In genomic region chr15:66770518-66771350, GRCh38 we compare ENCODE assay signal across 16 cellular contexts.
DNase-seq lines count a peak whose midpoint lies in the region; ATAC-seq and TF ChIP-seq lines count a peak whose summit lies in the region.
"Had no signal": no experiment of that assay in that cellular context is flagged by ENCODE, and none has a peak within 500 bp of the region (broad histone marks: within the 10 kb centered on the region; RNA-seq: fewer than 3 reads in every experiment).

No MANE protein-coding gene starts in this region.

- intact Hi-C loops in Panc1 (cut with micrococcal nuclease; ENCODE audit: unreplicated experiment) (loop anchor here (5.0 kb wide), 1 partner anchor 82 kb away; no protein-coding TSS in a partner anchor), right lobe of liver (cut with DNase I) (loop anchor here (10.0 kb wide), 2 partner anchors 66 to 166 kb away; partner anchors contain the start of gene SMAD6 (in 1 of the 2)), spleen (cut with DNase I; ENCODE audit: low total_unique reads) (loop anchor here (5.0 kb wide), 1 partner anchor 168 kb away; no protein-coding TSS in a partner anchor)

- H3K23ac ChIP-seq in H9 (ENCODE audit: insufficient read length, low read depth, low read length), result no peak overlapping the region

- no peak overlapping the region for H4K8ac ChIP-seq in H9 (replicated peaks; ENCODE audit: insufficient read length, low read depth, low read length)

- H3K14ac ChIP-seq in H9 (ENCODE audit: insufficient read depth, low read length), result 0 out of 2 replicates have a peak overlapping the region, but pooled peaks have one; percentile 25

- H3K27me3 Mint-ChIP-seq in H9 (ENCODE audit: low read depth), result no peaks in the 10 kb centered on the region
- peaks cover 9% of the 10 kb centered on the region for H3K27me3 Mint-ChIP-seq in endothelial cell (ENCODE audit: unreplicated experiment)

- H3K36me3 Mint-ChIP-seq in H9 (ENCODE audit: insufficient read depth in 1 of 3, low read depth in 3 of 3), result no peaks in the 10 kb centered on the region
- peaks cover 4% of the 10 kb centered on the region for H3K36me3 Mint-ChIP-seq in endothelial cell (ENCODE audit: low read depth, unreplicated experiment)
- H3K36me3 Mint-ChIP-seq: CD14-positive monocyte had no signal

- H3K79me2 ChIP-seq in H9 (ENCODE audit: insufficient read depth, low read length), result no peaks in the 10 kb centered on the region

- CTCF ChIA-PET in Panc1 (lab: Charles Lee), result interaction anchor here (1.5 kb wide), 1 partner anchor 64 kb away, joined by 3 read pairs; no protein-coding TSS in a partner anchor

- no peak overlapping the region for H3K4ac ChIP-seq in H9 (ENCODE audit: low read depth, low read length)

- H3K18ac ChIP-seq in H9 (ENCODE audit: insufficient read length, low read depth, low read length), result no peak overlapping the region

- no CpG with 5 or more reads among the region's 14 CpGs for WGBS in H9 (ENCODE audit: extremely low coverage, insufficient read length, low lambda C conversion rate)
- 55% methylated on average over 6 of the region's 14 CpGs for WGBS in right lobe of liver (ENCODE audit: insufficient coverage, low coverage, low lambda C conversion rate, missing lambda C conversion rate)
- WGBS in spleen, 5 donors, result 70 to 92% (median 73%) methylated on average over 14 of the region's 14 CpGs

- no peaks in the 10 kb centered on the region for H3K9me3 Mint-ChIP-seq in H9
- no peaks in the 10 kb centered on the region for H3K9me3 Mint-ChIP-seq in endothelial cell (ENCODE audit: unreplicated experiment)
- H3K9me3 Mint-ChIP-seq: activated naive CD8-positive, alpha-beta T cell treated with anti-CD3 and anti-CD28 coated beads, Interleukin-2, amount 50 U/mL, for 24 hours had no signal

- H2BK20ac ChIP-seq in H9 (ENCODE audit: low read depth, low read length, poor library complexity, severe bottlenecking), result no peak overlapping the region

- H3K27me3 ChIP-seq in H9 (ENCODE audit: insufficient read depth, low read length) (no peaks in the 10 kb centered on the region), Panc1 (ENCODE audit: control insufficient read depth, insufficient read depth, low read length) (no peaks in the 10 kb centered on the region), right lobe of liver (no peaks in the 10 kb centered on the region), spleen (replicated peaks in 1 of 7) (peaks cover 0 to 18% (median 0%) of the 10 kb centered on the region in 7 donors)

- H3K27ac Mint-ChIP-seq in H9 (peak overlapping the region in 2 of 3 experiments; percentile 85 to 95; a peak in 4 of 7 replicates), endothelial cell (ENCODE audit: unreplicated experiment) (no peak overlapping the region)
- H3K27ac Mint-ChIP-seq: activated naive CD8-positive, alpha-beta T cell treated with anti-CD3 and anti-CD28 coated beads, Interleukin-2, amount 50 U/mL, for 24 hours had no signal

- no peak overlapping the region; a peak in 1 of 4 replicates for H3K4me3 ChIP-seq in Panc1 (ENCODE audit: low read depth in 2 of 2, low read length in 2 of 2)
- H3K4me3 ChIP-seq in right lobe of liver, result no peak overlapping the region
- H3K4me3 ChIP-seq in spleen, result no peak overlapping the region
- H3K4me3 ChIP-seq: lower lobe of right lung had no signal

- H3K23me2 ChIP-seq in H9 (ENCODE audit: insufficient read length, low read depth, low read length, poor library complexity, severe bottlenecking), result no peaks in the 10 kb centered on the region

- no TSS peak for BruUV-seq in Panc1 (replicated peaks; lab: Mats Ljungman, UMichigan)

- H3K4me3 Mint-ChIP-seq in H9 (no peak overlapping the region), endothelial cell (ENCODE audit: unreplicated experiment) (no peak overlapping the region)
- H3K4me3 Mint-ChIP-seq: activated naive CD8-positive, alpha-beta T cell treated with anti-CD3 and anti-CD28 coated beads, Interleukin-2, amount 50 U/mL, for 24 hours; CD14-positive monocyte had no signal

- no peak overlapping the region for H3K4me2 ChIP-seq in H9 (ENCODE audit: insufficient read depth, insufficient read length, low read length)

- H3K27ac ChIP-seq in H9 (ENCODE audit: insufficient read length, low read depth, low read length), result no peak overlapping the region
- peak overlapping the region; percentile 96 for H3K27ac ChIP-seq in Panc1 (ENCODE audit: low read length)
- peak overlapping the region in 2 of 3 donors; percentile 22 to 29 for H3K27ac ChIP-seq in right lobe of liver
- H3K27ac ChIP-seq in spleen, result no peak overlapping the region
- H3K27ac ChIP-seq: lower lobe of right lung had no signal

- no peak overlapping the region for H3K9ac ChIP-seq in H9 (ENCODE audit: extremely low read depth, insufficient read length, low read length)

- in situ Hi-C loops in Panc1 (cut with HindIII; ENCODE audit: low pct_unique_long_range_greater_than_20kb, low sequenced_read_pairs), result no loop called here

- ATAC-seq in Panc1 (peak; percentile 5; the same call in 1 of the 2 replicates), right lobe of liver (no peak), GM19023 (IDR thresholded peaks at IDR 0.05; ENCODE audit: unreplicated experiment) (no peak)
- ATAC-seq: activated naive CD8-positive, alpha-beta T cell treated with anti-CD3 and anti-CD28 coated beads, Interleukin-2, amount 50 U/mL, for 24 hours; lower lobe of right lung had no signal

- no peak for TF ChIP-seq CTCF in H9 (conservative IDR thresholded peaks at IDR 0.05)
- no peak for TF ChIP-seq CTCF in Panc1 (IDR thresholded peaks at IDR 0.05)
- no peak for TF ChIP-seq CTCF in right lobe of liver (IDR thresholded peaks at IDR 0.05)
- TF ChIP-seq CTCF in spleen (IDR thresholded peaks at IDR 0.05 in 8 of 11, conservative IDR thresholded peaks at IDR 0.05 in 3 of 11), result no peak
- TF ChIP-seq CTCF in endothelial cell (IDR thresholded peaks at IDR 0.05; ENCODE audit: unreplicated experiment), result no peak

- no peak overlapping the region for H2BK120ac ChIP-seq in H9 (ENCODE audit: low read depth, low read length, poor library complexity, severe bottlenecking)

- H3K36me3 ChIP-seq in Panc1 (ENCODE audit: control insufficient read depth, insufficient read depth, low read length) (no peaks in the 10 kb centered on the region), right lobe of liver (no peaks in the 10 kb centered on the region), spleen (no peaks in the 10 kb centered on the region)
- H3K36me3 ChIP-seq: lower lobe of right lung had no signal

- H2BK12ac ChIP-seq in H9 (ENCODE audit: insufficient read length, low read depth, low read length), result no peak overlapping the region

- H3K79me1 ChIP-seq in H9 (ENCODE audit: insufficient read depth, low read depth, low read length, poor library complexity, severe bottlenecking), result no peaks in the 10 kb centered on the region

- H3K4me1 Mint-ChIP-seq in H9, result peaks cover 58 to 69% of the 10 kb centered on the region in 2 experiments
- H3K4me1 Mint-ChIP-seq in endothelial cell (ENCODE audit: unreplicated experiment), result peaks cover 52% of the 10 kb centered on the region
- H3K4me1 Mint-ChIP-seq: activated naive CD8-positive, alpha-beta T cell treated with anti-CD3 and anti-CD28 coated beads, Interleukin-2, amount 50 U/mL, for 24 hours had no signal

- H4K91ac ChIP-seq in H9 (ENCODE audit: insufficient read length, low read depth, low read length), result no peak overlapping the region

- H3K9me3 ChIP-seq in H9 (ENCODE audit: control insufficient read depth, low read depth, low read length) (no peaks in the 10 kb centered on the region), Panc1 (ENCODE audit: control insufficient read depth, insufficient read depth, low read depth, low read length) (no peaks in the 10 kb centered on the region), right lobe of liver (no peaks in the 10 kb centered on the region), spleen (no peaks in the 10 kb centered on the region)
- H3K9me3 ChIP-seq: lower lobe of right lung had no signal

- H3K56ac ChIP-seq in H9 (ENCODE audit: insufficient read length, low read depth, low read length), result no peak overlapping the region

- no peak overlapping the region for H2BK5ac ChIP-seq in H9 (ENCODE audit: insufficient read length, low read length)

- H2AK5ac ChIP-seq in H9 (ENCODE audit: insufficient read length, low read length), result no peak overlapping the region

- H3T11ph ChIP-seq in H9 (ENCODE audit: low read length), result no peak overlapping the region

- H3K4me1 ChIP-seq in H9 (ENCODE audit: insufficient read depth, low read length), result peaks cover 5% of the 10 kb centered on the region; the same call in 1 of the 2 replicates
- H3K4me1 ChIP-seq in Panc1 (ENCODE audit: control insufficient read depth, insufficient read depth, low read length), result peaks cover 96% of the 10 kb centered on the region
- peaks cover 0 to 56% (median 28%) of the 10 kb centered on the region in 4 donors for H3K4me1 ChIP-seq in right lobe of liver
- peaks cover 0 to 39% (median 19%) of the 10 kb centered on the region in 6 donors for H3K4me1 ChIP-seq in spleen

- H4K5ac ChIP-seq in H9 (ENCODE audit: insufficient read length, low read depth, low read length), result no peak overlapping the region

- DNase-seq in H9, result no peak
- no peak for DNase-seq in Panc1 (ENCODE audit: low read depth, low spot score)
- DNase-seq in right lobe of liver, result no peak
- DNase-seq in spleen, result peak; percentile 28
- DNase-seq in activated naive CD4-positive, alpha-beta T cell treated with anti-CD3 and anti-CD28 coated beads, Interleukin-2, amount 50 U/mL, for 16 hours, result no peak
- DNase-seq in endothelial cell (ENCODE audit: low spot score), result no peak
- DNase-seq in 8988T, result no peak
- DNase-seq: activated CD4-positive, alpha-beta T cell treated with anti-CD3 and anti-CD28 coated beads for 1 hour; activated naive CD8-positive, alpha-beta T cell treated with anti-CD3 and anti-CD28 coated beads, Interleukin-2, amount 50 U/mL, for 24 hours; activated T-cell treated with anti-CD3 and anti-CD28 coated beads, Interleukin-2, amount 50 U/mL, for 1 hour; GDM1; hypothalamus; lower lobe of right lung; NCI-H2171 treated with DMSO at 0.1 percent for 48 hours had no signal

- no peak overlapping the region for H2BK15ac ChIP-seq in H9 (ENCODE audit: low read depth, low read length)

- POLR2A ChIA-PET in Panc1 (lab: Charles Lee), result no interaction called here

- TF ChIP-seq POLR2A in right lobe of liver (IDR thresholded peaks at IDR 0.05), result no peak
- TF ChIP-seq POLR2A in spleen (IDR thresholded peaks at IDR 0.05), result no peak

- no peaks in the 10 kb centered on the region for H4K20me1 ChIP-seq in H9 (ENCODE audit: control insufficient read depth, insufficient read depth, insufficient read length)

- no peak overlapping the region for H2AFZ ChIP-seq in H9 (ENCODE audit: low read length)

Comparison
In these comparisons a context has a peak if more than half of its experiments do, and no peak if none do; other contexts are left out.
1. H3K27ac ChIP-seq: peak in Panc1 (single experiment) and right lobe of liver (2 of 3); none in H9 (single experiment) and spleen (0 of 8).